Comparison of ENCODE assay signal across 13 cellular contexts in the genomic region with DNA sequence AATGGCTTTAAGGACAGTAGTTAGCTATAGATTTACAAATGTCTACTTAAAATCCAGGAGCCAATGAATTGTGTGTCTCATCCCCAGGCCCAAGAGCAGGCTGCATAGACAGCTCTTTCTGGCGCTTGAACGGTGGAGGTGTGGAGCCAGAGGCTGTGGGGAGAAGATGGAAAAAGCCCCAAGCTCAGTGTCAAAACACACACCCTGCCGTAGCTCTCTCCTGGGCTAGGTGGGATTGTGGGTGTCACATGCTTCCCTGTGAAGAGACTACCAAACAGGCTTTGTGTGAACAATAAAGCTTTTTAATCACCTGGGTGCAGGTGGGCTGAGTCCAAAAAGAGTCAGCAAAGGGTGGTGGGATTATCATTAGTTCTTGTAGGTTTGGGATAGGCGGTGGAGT. TPM values are rescaled to one million over a fixed set of nuclear protein-coding genes. Genes with fewer than 3 reads are reported as not detected.
DNase-seq lines count a peak whose midpoint lies in the region; ATAC-seq and TF ChIP-seq lines count a peak whose summit lies in the region.
"Not testable (repeated sequence)": the region's sequence is repeated elsewhere in the genome, so short reads cannot be mapped to it uniquely, and the experiment has no call there.
"Had no signal": no experiment of that assay in that cellular context is flagged by ENCODE, and none has a peak within 500 bp of the region (broad histone marks: within the 10 kb centered on the region; RNA-seq: fewer than 3 reads in every experiment).

No MANE protein-coding gene starts in this region.

- H2BK12ac ChIP-seq in H9 (ENCODE audit: insufficient read length, low read depth, low read length), result not testable (repeated sequence)

- not testable (repeated sequence) for H3K27me3 Mint-ChIP-seq in H9 (ENCODE audit: low read depth); activated CD4-positive, alpha-beta T cell treated with anti-CD3 and anti-CD28 coated beads, Interleukin-2, amount 10 ng/mL, durations not matched to agents 24 days and 14 days; activated T-helper 17 cell treated with anti-CD3 and anti-CD28 coated beads, Interleukin-2, amount 50 U/mL, for 72 hours; stimulated activated naive B cell treated with anti-CD40 and anti-IgM and Interleukin-4, amounts not matched to agents 10 μg/mL and 1 μg/mL and 100 μg/mL, for 72 hours

- not testable (repeated sequence) for H3K56ac ChIP-seq in H9 (ENCODE audit: insufficient read length, low read depth, low read length)

- not testable (repeated sequence) for H2BK15ac ChIP-seq in H9 (ENCODE audit: low read depth, low read length)

- H3K36me3 Mint-ChIP-seq in H9 (ENCODE audit: insufficient read depth in 1 of 3, low read depth in 3 of 3), result peaks cover 10 to 34% (median 26%) of the 10 kb centered on the region in 3 experiments; a peak in 5 of 7 replicates
- H3K36me3 Mint-ChIP-seq in activated CD4-positive, alpha-beta T cell treated with anti-CD3 and anti-CD28 coated beads, Interleukin-2, amount 10 ng/mL, durations not matched to agents 24 days and 14 days (ENCODE audit: low read depth), result peaks cover 20% of the 10 kb centered on the region
- H3K36me3 Mint-ChIP-seq in activated T-helper 17 cell treated with anti-CD3 and anti-CD28 coated beads, Interleukin-2, amount 50 U/mL, for 72 hours (ENCODE audit: low read depth), result peaks cover 54% of the 10 kb centered on the region
- H3K36me3 Mint-ChIP-seq in stimulated activated naive B cell treated with anti-CD40 and anti-IgM and Interleukin-4, amounts not matched to agents 10 μg/mL and 1 μg/mL and 100 μg/mL, for 72 hours, result peaks cover 24 to 40% of the 10 kb centered on the region in 2 donors

- not testable (repeated sequence) for TF ChIP-seq CTCF in H9 (conservative IDR thresholded peaks at IDR 0.05); lung (IDR thresholded peaks at IDR 0.05; ENCODE audit: control extremely low read depth, extremely low read depth); upper lobe of left lung (IDR thresholded peaks at IDR 0.05)

- not testable (repeated sequence) for H3K4me3 Mint-ChIP-seq in H9; activated CD4-positive, alpha-beta T cell treated with anti-CD3 and anti-CD28 coated beads, Interleukin-2, amount 10 ng/mL, durations not matched to agents 24 days and 14 days; activated T-helper 17 cell treated with anti-CD3 and anti-CD28 coated beads, Interleukin-2, amount 50 U/mL, for 72 hours; stimulated activated naive B cell treated with anti-CD40 and anti-IgM and Interleukin-4, amounts not matched to agents 10 μg/mL and 1 μg/mL and 100 μg/mL, for 72 hours

- not testable (repeated sequence) for H4K5ac ChIP-seq in H9 (ENCODE audit: insufficient read length, low read depth, low read length)

- TF ChIP-seq POLR2A in upper lobe of left lung (IDR thresholded peaks at IDR 0.05), result peak in 2 of 4 donors; percentile 55 to 70

- H3K14ac ChIP-seq in H9 (ENCODE audit: insufficient read depth, low read length), result not testable (repeated sequence)

- not testable (repeated sequence) for H3K9me3 ChIP-seq in H9 (ENCODE audit: control insufficient read depth, low read depth, low read length); lung (ENCODE audit: control insufficient read depth in 2 of 2, insufficient read depth in 1 of 2, low read length in 1 of 2); upper lobe of left lung

- H3K79me2 ChIP-seq in H9 (ENCODE audit: insufficient read depth, low read length), result not testable (repeated sequence)

- not testable (repeated sequence) for H3K4me2 ChIP-seq in H9 (ENCODE audit: insufficient read depth, insufficient read length, low read length)

- H4K20me1 ChIP-seq in H9 (ENCODE audit: control insufficient read depth, insufficient read depth, insufficient read length), result not testable (repeated sequence)

- TF ChIP-seq EP300 in upper lobe of left lung (IDR thresholded peaks at IDR 0.05), result not testable (repeated sequence)

- H3K9ac ChIP-seq in H9 (ENCODE audit: extremely low read depth, insufficient read length, low read length), result not testable (repeated sequence)

- not testable (repeated sequence) for H3K4me1 ChIP-seq in H9 (ENCODE audit: insufficient read depth, low read length); lung (ENCODE audit: control insufficient read depth in 2 of 2, insufficient read depth in 2 of 2, low read length in 2 of 2)
- H3K4me1 ChIP-seq in upper lobe of left lung, result peaks cover 16 to 29% (median 23%) of the 10 kb centered on the region in 4 donors

- H3K36me3 ChIP-seq in lung (ENCODE audit: control insufficient read depth in 2 of 2, insufficient read depth in 2 of 2, low read length in 2 of 2), result not testable (repeated sequence)
- peaks cover 0 to 17% (median 4%) of the 10 kb centered on the region in 4 donors for H3K36me3 ChIP-seq in upper lobe of left lung

- not testable (repeated sequence) for H3K4ac ChIP-seq in H9 (ENCODE audit: low read depth, low read length)

- H4K91ac ChIP-seq in H9 (ENCODE audit: insufficient read length, low read depth, low read length), result not testable (repeated sequence)

- not testable (repeated sequence) for H3K4me3 ChIP-seq in lung, upper lobe of left lung

- H3K4me1 Mint-ChIP-seq in H9; activated CD4-positive, alpha-beta T cell treated with anti-CD3 and anti-CD28 coated beads, Interleukin-2, amount 10 ng/mL, durations not matched to agents 24 days and 14 days; activated T-helper 17 cell treated with anti-CD3 and anti-CD28 coated beads, Interleukin-2, amount 50 U/mL, for 72 hours; stimulated activated naive B cell treated with anti-CD40 and anti-IgM and Interleukin-4, amounts not matched to agents 10 μg/mL and 1 μg/mL and 100 μg/mL, for 72 hours: not testable (repeated sequence)

- not testable (repeated sequence) for H3K18ac ChIP-seq in H9 (ENCODE audit: insufficient read length, low read depth, low read length)

- H3K27me3 ChIP-seq in H9 (ENCODE audit: insufficient read depth, low read length); lung (ENCODE audit: control insufficient read depth, insufficient read depth); upper lobe of left lung: not testable (repeated sequence)

- H2AK5ac ChIP-seq in H9 (ENCODE audit: insufficient read length, low read length), result not testable (repeated sequence)

- DNase-seq in H9; activated CD4-positive, alpha-beta T cell treated with anti-CD3 and anti-CD28 coated beads, Interleukin-2, amount 10 ng/mL, durations not matched to agents 24 days and 14 days; stimulated activated naive B cell treated with anti-CD40 and anti-IgM and Interleukin-4, amounts not matched to agents 10 μg/mL and 1 μg/mL and 100 μg/mL, for 72 hours: not testable (repeated sequence)
- DNase-seq in cardiac septum (ENCODE audit: low spot score) (peak; percentile 51), lung (ENCODE audit: low spot score) (peak; percentile 77), upper lobe of left lung (peak in 1 of 2 donors; percentile 84)

- H3K27ac Mint-ChIP-seq in H9, result peak overlapping the region in 2 of 3 experiments; percentile 22 to 57; a peak in 3 of 7 replicates
- peak overlapping the region; percentile 13 for H3K27ac Mint-ChIP-seq in activated CD4-positive, alpha-beta T cell treated with anti-CD3 and anti-CD28 coated beads, Interleukin-2, amount 10 ng/mL, durations not matched to agents 24 days and 14 days
- peak overlapping the region; percentile 52 for H3K27ac Mint-ChIP-seq in activated T-helper 17 cell treated with anti-CD3 and anti-CD28 coated beads, Interleukin-2, amount 50 U/mL, for 72 hours
- H3K27ac Mint-ChIP-seq in stimulated activated naive B cell treated with anti-CD40 and anti-IgM and Interleukin-4, amounts not matched to agents 10 μg/mL and 1 μg/mL and 100 μg/mL, for 72 hours, result peak overlapping the region; percentile 28

- not testable (repeated sequence) for H4K8ac ChIP-seq in H9 (replicated peaks; ENCODE audit: insufficient read length, low read depth, low read length)

- WGBS in H9 (ENCODE audit: extremely low coverage, insufficient read length, low lambda C conversion rate), result no CpG with 5 or more reads among the region's 4 CpGs
- 79 to 83% methylated on average over 4 of the region's 4 CpGs for WGBS in lung, 2 donors
- WGBS in upper lobe of left lung, 2 donors, result 73 to 86% methylated on average over 4 of the region's 4 CpGs

- H3K27ac ChIP-seq in H9 (ENCODE audit: insufficient read length, low read depth, low read length); lung (ENCODE audit: low read depth in 1 of 2, low read length in 1 of 2): not testable (repeated sequence)
- H3K27ac ChIP-seq in upper lobe of left lung, result peak overlapping the region in 3 of 4 donors; percentile 2 to 93 (median 42)

- H2AFZ ChIP-seq in H9 (ENCODE audit: low read length), result not testable (repeated sequence)

- not testable (repeated sequence) for H3K23ac ChIP-seq in H9 (ENCODE audit: insufficient read length, low read depth, low read length)

- not testable (repeated sequence) for H2BK120ac ChIP-seq in H9 (ENCODE audit: low read depth, low read length, poor library complexity, severe bottlenecking)

- H3K9me3 Mint-ChIP-seq in H9; activated CD4-positive, alpha-beta T cell treated with anti-CD3 and anti-CD28 coated beads, Interleukin-2, amount 10 ng/mL, durations not matched to agents 24 days and 14 days; activated T-helper 17 cell treated with anti-CD3 and anti-CD28 coated beads, Interleukin-2, amount 50 U/mL, for 72 hours; stimulated activated naive B cell treated with anti-CD40 and anti-IgM and Interleukin-4, amounts not matched to agents 10 μg/mL and 1 μg/mL and 100 μg/mL, for 72 hours: not testable (repeated sequence)

- not testable (repeated sequence) for H2BK5ac ChIP-seq in H9 (ENCODE audit: insufficient read length, low read length)

- H3K23me2 ChIP-seq in H9 (ENCODE audit: insufficient read length, low read depth, low read length, poor library complexity, severe bottlenecking), result not testable (repeated sequence)

- ATAC-seq in activated T-helper 17 cell treated with anti-CD3 and anti-CD28 coated beads, Interleukin-2, amount 50 U/mL, for 72 hours (replicated peaks); lung (ENCODE audit: insufficient read depth, low FRiP score); stimulated activated naive B cell treated with anti-CD40 and anti-IgM and Interleukin-4, amounts not matched to agents 10 μg/mL and 1 μg/mL and 100 μg/mL, for 72 hours (replicated peaks): not testable (repeated sequence)
- peak in 1 of 2 donors; percentile 32 for ATAC-seq in upper lobe of left lung (ENCODE audit: low FRiP score in 2 of 2)

- not testable (repeated sequence) for H3T11ph ChIP-seq in H9 (ENCODE audit: low read length)

- H2BK20ac ChIP-seq in H9 (ENCODE audit: low read depth, low read length, poor library complexity, severe bottlenecking), result not testable (repeated sequence)

- not testable (repeated sequence) for H3K79me1 ChIP-seq in H9 (ENCODE audit: insufficient read depth, low read depth, low read length, poor library complexity, severe bottlenecking)

- intact Hi-C loops in activated CD4-positive, alpha-beta T cell treated with anti-CD3 and anti-CD28 coated beads, Interleukin-2, amount 10 ng/mL, durations not matched to agents 24 days and 14 days (cut with micrococcal nuclease); cardiac septum (cut with DNase I): not testable (repeated sequence)

RNA-seq across cellular contexts. Expression of gene SFTPB, which starts 10.6 kb away (rescaled TPM):
- not detected in 2 replicates for total RNA-seq in H9 (2021)
- total RNA-seq in activated CD4-positive, alpha-beta T cell treated with anti-CD3 and anti-CD28 coated beads, Interleukin-2, amount 10 ng/mL, durations not matched to agents 24 days and 14 days, result not detected in 2 replicates
- total RNA-seq in activated T-helper 17 cell treated with anti-CD3 and anti-CD28 coated beads, Interleukin-2, amount 50 U/mL, for 72 hours, result not detected
- total RNA-seq in cardiac septum, result not detected
- total RNA-seq in lung, result over 10,000 TPM in 1 of 2 donors, 1,000 to 10,000 TPM in 1; 6,615 to 19,115 TPM
- over 10,000 TPM; 12,892 to 14,488 TPM for polyA plus RNA-seq in lung
- over 10,000 TPM; 10,501 to 67,270 (median 33,394) TPM for total RNA-seq in upper lobe of left lung
- total RNA-seq: CD4-positive, alpha-beta T cell; CD8-positive, alpha-beta memory T cell; GM23338; H4; HFFc6 had no signal
- polyA plus RNA-seq: A549; CD8-positive, alpha-beta memory T cell had no signal

RNA-seq across cellular contexts. Expression of gene GNLY, which starts 36.8 kb away (rescaled TPM):
- total RNA-seq in H9 (2021), result not detected in 2 replicates
- 54.1 and 58.5 TPM in 2 replicates for total RNA-seq in activated CD4-positive, alpha-beta T cell treated with anti-CD3 and anti-CD28 coated beads, Interleukin-2, amount 10 ng/mL, durations not matched to agents 24 days and 14 days
- 10 to 100 TPM; 10.6 to 32.4 TPM for total RNA-seq in activated T-helper 17 cell treated with anti-CD3 and anti-CD28 coated beads, Interleukin-2, amount 50 U/mL, for 72 hours
- total RNA-seq in cardiac septum, result 2.3 TPM
- 10 to 100 TPM in 1 of 2 donors, not detected in 1; 12.1 TPM for total RNA-seq in lung
- polyA plus RNA-seq in lung, result 10 to 100 TPM in 1 of 2 donors, 1 to 10 TPM in 1; 9.0 to 13.6 TPM
- 10 to 100 TPM; 12.2 to 24.7 (median 21.0) TPM for total RNA-seq in upper lobe of left lung
- total RNA-seq: GM23338, H4, HFFc6 had no signal
- polyA plus RNA-seq: A549, GM23338 had no signal

RNA-seq across cellular contexts. Expression of gene USP39, which starts 41.4 kb away (rescaled TPM):
- 77.9 and 79.2 TPM in 2 replicates for total RNA-seq in H9 (2021)
- 94.0 and 102 TPM in 2 replicates for total RNA-seq in activated CD4-positive, alpha-beta T cell treated with anti-CD3 and anti-CD28 coated beads, Interleukin-2, amount 10 ng/mL, durations not matched to agents 24 days and 14 days
- 10 to 100 TPM; 48.8 to 79.2 TPM for total RNA-seq in activated T-helper 17 cell treated with anti-CD3 and anti-CD28 coated beads, Interleukin-2, amount 50 U/mL, for 72 hours
- total RNA-seq in cardiac septum, result 28.4 TPM
- 10 to 100 TPM; 40.9 to 42.9 TPM for total RNA-seq in lung
- 10 to 100 TPM; 29.9 to 42.1 TPM for polyA plus RNA-seq in lung
- 100 to 1,000 TPM in 1 of 6 donors, 10 to 100 TPM in 5; 36.8 to 176 (median 67.3) TPM for total RNA-seq in upper lobe of left lung

RNA-seq across cellular contexts. Expression of gene C2orf68, which starts 45.5 kb away (rescaled TPM):
- total RNA-seq in H9 (2021) (39.6 and 40.4 TPM in 2 replicates), cardiac septum (26.3 TPM), lung (10 to 100 TPM; 38.4 to 43.0 TPM), upper lobe of left lung (10 to 100 TPM; 24.6 to 46.1 (median 34.0) TPM)
- total RNA-seq in activated CD4-positive, alpha-beta T cell treated with anti-CD3 and anti-CD28 coated beads, Interleukin-2, amount 10 ng/mL, durations not matched to agents 24 days and 14 days, result 36.6 and 36.9 TPM in 2 replicates
- 10 to 100 TPM; 21.6 to 32.5 TPM for total RNA-seq in activated T-helper 17 cell treated with anti-CD3 and anti-CD28 coated beads, Interleukin-2, amount 50 U/mL, for 72 hours
- polyA plus RNA-seq in lung, result 10 to 100 TPM; 23.2 to 51.9 TPM

RNA-seq across cellular contexts. Expression of gene TMEM150A, which starts 54.9 kb away (rescaled TPM):
- 19.0 and 19.3 TPM in 2 replicates for total RNA-seq in H9 (2021)
- total RNA-seq in activated CD4-positive, alpha-beta T cell treated with anti-CD3 and anti-CD28 coated beads, Interleukin-2, amount 10 ng/mL, durations not matched to agents 24 days and 14 days, result 6.2 and 6.5 TPM in 2 replicates
- total RNA-seq in activated T-helper 17 cell treated with anti-CD3 and anti-CD28 coated beads, Interleukin-2, amount 50 U/mL, for 72 hours, result 1 to 10 TPM; 3.3 to 3.7 TPM
- total RNA-seq in cardiac septum, result 11.4 TPM
- 10 to 100 TPM; 10.2 to 29.0 TPM for total RNA-seq in lung
- polyA plus RNA-seq in lung, result 10 to 100 TPM; 34.5 to 48.6 TPM
- total RNA-seq in upper lobe of left lung, result 10 to 100 TPM; 18.9 to 45.8 (median 32.0) TPM

Comparison
In these comparisons a context has a peak if more than half of its experiments do, and no peak if none do; other contexts are left out.
1. RNA of gene SFTPB, which starts 10.6 kb away (total RNA-seq): 10,501 to 67,270 TPM in upper lobe of left lung and 6,615 to 19,115 TPM in lung; not detected in activated T-helper 17 cell treated with anti-CD3 and anti-CD28 coated beads, Interleukin-2, amount 50 U/mL, for 72 hours, not detected in cardiac septum (single experiment), not detected in H9 and not detected in activated CD4-positive, alpha-beta T cell treated with anti-CD3 and anti-CD28 coated beads, Interleukin-2, amount 10 ng/mL, durations not matched to agents 24 days and 14 days; every median in the first group is over 1,000 times any median in the second.
2. Peak in every context shown above with its lines, with median percentiles within 50 percentile points of each other: H3K27ac Mint-ChIP-seq.